In genomic region chr17:64402469-64402868, GRCh38 we compare ENCODE assay signal across 20 cellular contexts. TPM values are rescaled to one million over a fixed set of nuclear protein-coding genes. Genes with fewer than 3 reads are reported as not detected.
A peak's percentile ranks its signal among the peaks of the same experiment; 100 is the strongest.
DNase-seq lines count a peak whose midpoint lies in the region; ATAC-seq, FAIRE-seq and TF ChIP-seq lines count a peak whose summit lies in the region.
"Had no signal": no experiment of that assay in that cellular context is flagged by ENCODE, and none has a peak within 500 bp of the region (broad histone marks: within the 10 kb centered on the region; RNA-seq: fewer than 3 reads in every experiment).

No MANE protein-coding gene starts in this region.

- H3K36me3 ChIP-seq in HepG2 (replicated peaks in 1 of 2; ENCODE audit: control insufficient read depth in 1 of 2, insufficient read depth in 2 of 2, low read length in 2 of 2) (peaks cover 4 to 5% of the 10 kb centered on the region in 2 experiments; a peak in 3 of 5 replicates), right lobe of liver (no peaks in the 10 kb centered on the region), neuronal stem cell (replicated peaks in 1 of 2; ENCODE audit: control insufficient read depth in 2 of 2, insufficient read depth in 2 of 2, low read length in 2 of 2) (no peaks in the 10 kb centered on the region), colonic mucosa (no peaks in the 10 kb centered on the region)
- no peaks in the 10 kb centered on the region for H3K36me3 ChIP-seq in CD8-positive, alpha-beta memory T cell (ENCODE audit: insufficient read depth, low read length)
- H3K36me3 ChIP-seq: Peyer's patch had no signal

- no peaks in the 10 kb centered on the region for H3K9me3 ChIP-seq in HepG2 (ENCODE audit: low read length)
- no peaks in the 10 kb centered on the region for H3K9me3 ChIP-seq in right lobe of liver
- peaks cover 0 to 6% of the 10 kb centered on the region in 2 donors for H3K9me3 ChIP-seq in neuronal stem cell (replicated peaks in 1 of 2; ENCODE audit: control insufficient read depth in 2 of 2, insufficient read depth in 1 of 2, low read depth in 1 of 2, low read length in 2 of 2)
- H3K9me3 ChIP-seq in CD8-positive, alpha-beta memory T cell (ENCODE audit: low read length): no peaks in the 10 kb centered on the region
- no peaks in the 10 kb centered on the region for H3K9me3 ChIP-seq in colonic mucosa
- H3K9me3 ChIP-seq: Peyer's patch had no signal

- no peaks in the 10 kb centered on the region for H3K79me1 ChIP-seq in neuronal stem cell (ENCODE audit: low read depth, low read length)

- in situ Hi-C loops in HepG2 (cut with HindIII; ENCODE audit: extremely low pct_ligation_motif_present, low pct_unique_long_range_greater_than_20kb): no loop called here

- TF ChIP-seq CTCF in HepG2 (CRISPR knock-in tag; IDR thresholded peaks at IDR 0.05) (no peak), right lobe of liver (IDR thresholded peaks at IDR 0.05) (no peak), activated B cell treated with CpG ODN at 0.5 μM for 24 hours (IDR thresholded peaks at IDR 0.05) (no peak), colonic mucosa (IDR thresholded peaks at IDR 0.05) (no peak)

- no peak overlapping the region for H3K18ac ChIP-seq in neuronal stem cell (ENCODE audit: low read length)

- no peak overlapping the region for H3K23ac ChIP-seq in neuronal stem cell (ENCODE audit: low read depth, low read length, poor library complexity)

- no peak for FAIRE-seq in HepG2 (lab: Jason Lieb, UNC)
- FAIRE-seq in urothelium cell line (lab: Jason Lieb, UNC): no peak
- FAIRE-seq: H54, HTR-8/SVneo had no signal

- no peak overlapping the region for H2BK15ac ChIP-seq in neuronal stem cell (ENCODE audit: low read length)

- no peak overlapping the region for H2BK5ac ChIP-seq in neuronal stem cell (ENCODE audit: low read length)

- no peak overlapping the region for H3K9ac ChIP-seq in HepG2 (ENCODE audit: insufficient read depth, low read depth, low read length)
- no peak overlapping the region for H3K9ac ChIP-seq in neuronal stem cell (ENCODE audit: low read depth, low read length, poor library complexity)
- H3K9ac ChIP-seq in colonic mucosa (ENCODE audit: low read depth in 2 of 2, low read length in 2 of 2): no peak overlapping the region

- no peak for ATAC-seq in HepG2
- ATAC-seq in right lobe of liver: no peak
- ATAC-seq in activated B cell treated with CpG ODN at 0.5 μM for 24 hours (ENCODE audit: low read depth): no peak

- H3K9me3 Mint-ChIP-seq in activated B cell treated with CpG ODN at 0.5 μM for 24 hours: no peaks in the 10 kb centered on the region
- no peaks in the 10 kb centered on the region for H3K9me3 Mint-ChIP-seq in CD8-positive, alpha-beta memory T cell
- H3K9me3 Mint-ChIP-seq: IgD-negative memory B cell had no signal

- intact Hi-C loops in HepG2 (cut with micrococcal nuclease; ENCODE audit: unreplicated experiment): no loop called here
- intact Hi-C loops in right lobe of liver (cut with DNase I): no loop called here
- intact Hi-C loops in activated B cell treated with CpG ODN at 0.5 μM for 24 hours (cut with micrococcal nuclease): no loop called here
- intact Hi-C loops in colonic mucosa (cut with DNase I): no loop called here

- H3K4me1 ChIP-seq in HepG2 (ENCODE audit: insufficient read depth, low read length) (peaks cover 60% of the 10 kb centered on the region), right lobe of liver (no peaks in the 10 kb centered on the region), neuronal stem cell (ENCODE audit: control insufficient read depth in 2 of 2, insufficient read depth in 1 of 2, low read depth in 1 of 2, low read length in 2 of 2) (no peaks in the 10 kb centered on the region), colonic mucosa (no peaks in the 10 kb centered on the region)
- H3K4me1 ChIP-seq in CD8-positive, alpha-beta memory T cell (ENCODE audit: insufficient read depth, low read length): peaks cover 29% of the 10 kb centered on the region

- no peak overlapping the region for H2BK120ac ChIP-seq in neuronal stem cell (ENCODE audit: low read depth, low read length)

- H2AK5ac ChIP-seq in neuronal stem cell (ENCODE audit: low read depth, low read length): peak overlapping the region; percentile 69

- no peaks in the 10 kb centered on the region for H3K27me3 ChIP-seq in HepG2 (ENCODE audit: control insufficient read depth in 1 of 2, insufficient read depth in 2 of 2, low read length in 2 of 2)
- no peaks in the 10 kb centered on the region for H3K27me3 ChIP-seq in right lobe of liver
- no peaks in the 10 kb centered on the region for H3K27me3 ChIP-seq in neuronal stem cell (ENCODE audit: control insufficient read depth in 3 of 3, insufficient read depth in 3 of 3, low read depth in 1 of 3, low read length in 3 of 3)
- no peaks in the 10 kb centered on the region for H3K27me3 ChIP-seq in CD8-positive, alpha-beta memory T cell (ENCODE audit: insufficient read depth, low read length, poor library complexity, severe bottlenecking)
- no peaks in the 10 kb centered on the region for H3K27me3 ChIP-seq in colonic mucosa
- H3K27me3 ChIP-seq: Peyer's patch had no signal

- peaks cover 83% of the 10 kb centered on the region for H3K4me1 Mint-ChIP-seq in activated B cell treated with CpG ODN at 0.5 μM for 24 hours
- H3K4me1 Mint-ChIP-seq in CD8-positive, alpha-beta memory T cell: peaks cover 30 to 48% (median 36%) of the 10 kb centered on the region in 3 donors

- H3K4me3 Mint-ChIP-seq in activated B cell treated with CpG ODN at 0.5 μM for 24 hours: no peak overlapping the region
- no peak overlapping the region for H3K4me3 Mint-ChIP-seq in CD8-positive, alpha-beta memory T cell

- peaks cover 12% of the 10 kb centered on the region for H4K20me1 ChIP-seq in HepG2 (ENCODE audit: insufficient read depth, low read length)

- H3K14ac ChIP-seq in neuronal stem cell (ENCODE audit: low read length): no peak overlapping the region

- no peaks in the 10 kb centered on the region for H3K79me2 ChIP-seq in HepG2 (ENCODE audit: insufficient read depth, low read length)

- 81% methylated on average over 5 of the region's 5 CpGs for WGBS in HepG2 (ENCODE audit: low lambda C conversion rate)
- WGBS in right lobe of liver (ENCODE audit: insufficient coverage, low coverage, low lambda C conversion rate, missing lambda C conversion rate): 95% methylated on average over 4 of the region's 5 CpGs
- WGBS in neuronal stem cell (ENCODE audit: extremely low coverage in 2 of 2, insufficient read length in 2 of 2, insufficient replicate concordance in 1 of 2), 2 donors: no CpG with 5 or more reads among the region's 5 CpGs

- no peak overlapping the region for H2AFZ ChIP-seq in HepG2 (ENCODE audit: low read length)
- no peak overlapping the region for H2AFZ ChIP-seq in neuronal stem cell (ENCODE audit: low read length)

- H3K27me3 Mint-ChIP-seq in activated B cell treated with CpG ODN at 0.5 μM for 24 hours: no peaks in the 10 kb centered on the region
- H3K27me3 Mint-ChIP-seq in CD8-positive, alpha-beta memory T cell: no peaks in the 10 kb centered on the region
- H3K27me3 Mint-ChIP-seq: IgD-negative memory B cell had no signal

- TF ChIP-seq EP300 in HepG2 (IDR thresholded peaks at IDR 0.05; ENCODE audit: low read depth in 2 of 2, low read length in 2 of 2) (no peak), HepG2 (CRISPR knock-in tag; IDR thresholded peaks at IDR 0.05; ENCODE audit: borderline replicate concordance) (no peak)

- DNase-seq in HepG2 (ENCODE audit: low spot score) (peak; percentile 52), right lobe of liver (no peak), activated B cell treated with CpG ODN at 0.5 μM for 24 hours (no peak), neuronal stem cell (ENCODE audit: low spot score) (no peak), urothelium cell line (ENCODE audit: low spot score) (no peak), colonic mucosa (no peak)
- DNase-seq in CD8-positive, alpha-beta memory T cell: no peak
- DNase-seq: C1 segment of cervical spinal cord, DMS79 treated with DMSO at 0.1 percent for 48 hours, Karpas-422, NCI-H1436, NCI-H2029, NCI-H2171, NCI-H526 had no signal

- TF ChIP-seq POLR2A in HepG2 (IDR thresholded peaks at IDR 0.05; ENCODE audit: insufficient read depth in 1 of 2, low read depth in 2 of 2, low read length in 2 of 2) (peak in 1 of 2 experiments; percentile 27; a peak in 1 of 4 replicates), right lobe of liver (IDR thresholded peaks at IDR 0.05) (no peak)

- peak overlapping the region; percentile 90 for H3K27ac Mint-ChIP-seq in activated B cell treated with CpG ODN at 0.5 μM for 24 hours
- peak overlapping the region in 2 of 8 donors; percentile 43 to 65 for H3K27ac Mint-ChIP-seq in CD8-positive, alpha-beta memory T cell

- no TSS peak for BruUV-seq in HepG2 (replicated peaks; lab: Mats Ljungman, UMichigan)

- H3K4ac ChIP-seq in neuronal stem cell (ENCODE audit: low read length): no peak overlapping the region

- no peak overlapping the region for H4K91ac ChIP-seq in neuronal stem cell (ENCODE audit: low read depth, low read length, poor library complexity)

- H2BK12ac ChIP-seq in neuronal stem cell (ENCODE audit: low read length): no peak overlapping the region

- POLR2A ChIA-PET in HepG2 (lab: Yijun Ruan, JAX): interaction anchor here (1.3 to 1.4 kb wide), 2 partner anchors 15 to 33 kb away, joined by 4 to 5 read pairs; no protein-coding TSS in a partner anchor
- POLR2A ChIA-PET in activated B cell treated with CpG ODN at 0.5 μM for 24 hours (lab: Charles Lee): interaction anchor here (0.6 to 3.2 kb wide), 4 partner anchors 10 to 185 kb away, joined by 3 to 23 read pairs (median 4); no protein-coding TSS in a partner anchor
- POLR2A ChIA-PET in CD8-positive, alpha-beta memory T cell (lab: Charles Lee): interaction anchor here (0.6 kb wide), 1 partner anchor 11 kb away, joined by 3 read pairs; the partner anchor contains the start of gene PECAM1

- no peak overlapping the region for H3K27ac ChIP-seq in HepG2 (ENCODE audit: extremely low read length, insufficient read depth, low read length)
- no peak overlapping the region for H3K27ac ChIP-seq in right lobe of liver
- no peak overlapping the region for H3K27ac ChIP-seq in neuronal stem cell (replicated peaks; ENCODE audit: low read length)
- H3K27ac ChIP-seq in CD8-positive, alpha-beta memory T cell (ENCODE audit: low read depth, low read length): no peak overlapping the region
- no peak overlapping the region for H3K27ac ChIP-seq in colonic mucosa
- H3K27ac ChIP-seq: Peyer's patch, SK-N-MC had no signal

- peaks cover 6% of the 10 kb centered on the region for H3K36me3 Mint-ChIP-seq in activated B cell treated with CpG ODN at 0.5 μM for 24 hours (ENCODE audit: low read depth)
- H3K36me3 Mint-ChIP-seq in CD8-positive, alpha-beta memory T cell: peaks cover 0 to 3% (median 0%) of the 10 kb centered on the region in 3 donors

- CTCF ChIA-PET in HepG2 (lab: Yijun Ruan, JAX; ENCODE audit: low intra/inter-chr PET ratio, low total read pairs): no interaction called here
- CTCF ChIA-PET in activated B cell treated with CpG ODN at 0.5 μM for 24 hours (lab: Charles Lee): interaction anchor here (1.0 to 1.9 kb wide), 2 partner anchors 9 to 18 kb away, joined by 3 to 6 read pairs; no protein-coding TSS in a partner anchor
- CTCF ChIA-PET in CD8-positive, alpha-beta memory T cell (lab: Charles Lee): interaction anchor here (1.6 kb wide), 1 partner anchor 81 kb away, joined by 4 read pairs; no protein-coding TSS in a partner anchor

- no peak for TF ChIP-seq RAD21 in HepG2 (CRISPR knock-in tag; IDR thresholded peaks at IDR 0.05)

- H3K4me2 ChIP-seq in HepG2 (ENCODE audit: low read depth, low read length) (no peak overlapping the region), neuronal stem cell (ENCODE audit: insufficient read depth, low read length, poor library complexity, severe bottlenecking) (no peak overlapping the region)

- H3K4me3 ChIP-seq in HepG2 (replicated peaks in 1 of 3; ENCODE audit: insufficient read depth in 1 of 3, low read depth in 2 of 3, low read length in 3 of 3) (no peak overlapping the region), right lobe of liver (no peak overlapping the region), neuronal stem cell (ENCODE audit: low read length in 2 of 2) (no peak overlapping the region), colonic mucosa (no peak overlapping the region)
- H3K4me3 ChIP-seq in CD8-positive, alpha-beta memory T cell (ENCODE audit: low read length): no peak overlapping the region
- H3K4me3 ChIP-seq: Peyer's patch, SK-N-MC had no signal

- no peak overlapping the region for H4K8ac ChIP-seq in neuronal stem cell (ENCODE audit: low read depth, low read length)

RNA-seq across cellular contexts. Expression of gene PECAM1, which starts 11.8 kb away (rescaled TPM):
- total RNA-seq in HepG2 (2016; rRNA removed; fragmentation: Illumina TruSeq; extraction: Trizol) (0.24 and 0.90 TPM in 2 replicates), right lobe of liver (10 to 100 TPM; 15.9 to 32.9 (median 19.1) TPM), activated B cell treated with CpG ODN at 0.5 μM for 24 hours (17.7 TPM in 2 replicates), colonic mucosa (10 to 100 TPM; 17.5 to 48.8 TPM)
- total RNA-seq in HepG2 (2016; cell fraction: cytosol; rRNA removed; fragmentation: Illumina TruSeq; extraction: Trizol; ENCODE audit: low read depth): 0.20 and 0.35 TPM in 2 replicates
- 0.76 and 0.86 TPM in 2 replicates for total RNA-seq in HepG2 (2016; cell fraction: insoluble cytoplasmic fraction; rRNA removed; fragmentation: Illumina TruSeq; extraction: Trizol)
- total RNA-seq in HepG2 (2016; cell fraction: membrane; rRNA removed; fragmentation: Illumina TruSeq; extraction: Trizol): 0.17 and 0.31 TPM in 2 replicates
- 0.34 and 1.1 TPM in 2 replicates for total RNA-seq in HepG2 (2016; cell fraction: nucleus; rRNA removed; fragmentation: Illumina TruSeq; extraction: Trizol)
- polyA plus RNA-seq in HepG2 (2011; rRNA removed): 2.5 and 4.1 TPM in 2 replicates
- 2.7 and 2.9 TPM in 2 replicates for polyA plus RNA-seq in HepG2 (2011; cell fraction: cytosol; rRNA removed)
- polyA plus RNA-seq in HepG2 (2011; cell fraction: nucleus; rRNA removed): 0.26 and 1.3 TPM in 2 replicates
- polyA plus RNA-seq in HepG2 (2012): 1.8 and 2.5 TPM in 2 replicates
- polyA plus RNA-seq in HepG2 (2016; cell fraction: cytosol; fragmentation: Illumina TruSeq; extraction: Trizol; ENCODE audit: low read depth): 0.02 and 0.08 TPM in 2 replicates
- 0.19 and 0.47 TPM in 2 replicates for polyA plus RNA-seq in HepG2 (2016; cell fraction: insoluble cytoplasmic fraction; fragmentation: Illumina TruSeq; extraction: Trizol; ENCODE audit: low read depth)
- 0.17 and 0.31 TPM in 2 replicates for polyA plus RNA-seq in HepG2 (2016; cell fraction: membrane; fragmentation: Illumina TruSeq; extraction: Trizol; ENCODE audit: low read depth)
- 0.15 and 0.64 TPM in 2 replicates for polyA plus RNA-seq in HepG2 (2016; cell fraction: nucleus; fragmentation: Illumina TruSeq; extraction: Trizol; ENCODE audit: insufficient read depth, low read depth)
- polyA minus RNA-seq in HepG2 (2011; rRNA and poly(A)+ RNA removed; ENCODE audit: low replicate concordance): 0.70 and 13.4 TPM in 2 replicates
- polyA minus RNA-seq in HepG2 (2011; cell fraction: cytosol; rRNA and poly(A)+ RNA removed): 3.4 and 6.4 TPM in 2 replicates
- polyA minus RNA-seq in HepG2 (2011; cell fraction: nucleus; rRNA and poly(A)+ RNA removed): 0.77 and 1.4 TPM in 2 replicates
- 0.03 TPM for polyA plus RNA-seq in neuronal stem cell (2013, experiment 1 of 2)
- polyA plus RNA-seq in neuronal stem cell (2013, experiment 2 of 2): 0.03 TPM
- total RNA-seq in CD8-positive, alpha-beta memory T cell: 10 to 100 TPM; 42.7 to 45.7 TPM
- 130 TPM for polyA plus RNA-seq in CD8-positive, alpha-beta memory T cell

RNA-seq across cellular contexts. Expression of gene MILR1, which starts 46.4 kb away (rescaled TPM):
- total RNA-seq in HepG2 (2016; rRNA removed; fragmentation: Illumina TruSeq; extraction: Trizol) (0.27 TPM in 1 of 2 replicates, not detected in the other), right lobe of liver (1 to 10 TPM in 4 of 6 experiments, under 1 TPM in 2; 0.57 to 3.0 (median 1.9) TPM), activated B cell treated with CpG ODN at 0.5 μM for 24 hours (13.5 and 13.9 TPM in 2 replicates), colonic mucosa (1 to 10 TPM; 2.0 to 5.3 TPM)
- not detected in 2 replicates for total RNA-seq in HepG2 (2016; cell fraction: cytosol; rRNA removed; fragmentation: Illumina TruSeq; extraction: Trizol; ENCODE audit: low read depth)
- not detected in 2 replicates for total RNA-seq in HepG2 (2016; cell fraction: insoluble cytoplasmic fraction; rRNA removed; fragmentation: Illumina TruSeq; extraction: Trizol)
- not detected in 2 replicates for total RNA-seq in HepG2 (2016; cell fraction: membrane; rRNA removed; fragmentation: Illumina TruSeq; extraction: Trizol)
- total RNA-seq in HepG2 (2016; cell fraction: nucleus; rRNA removed; fragmentation: Illumina TruSeq; extraction: Trizol): not detected in 2 replicates
- polyA plus RNA-seq in HepG2 (2011; rRNA removed): 0.98 and 1.7 TPM in 2 replicates
- 0.47 and 0.75 TPM in 2 replicates for polyA plus RNA-seq in HepG2 (2011; cell fraction: cytosol; rRNA removed)
- polyA plus RNA-seq in HepG2 (2011; cell fraction: nucleus; rRNA removed): 0.80 and 1.5 TPM in 2 replicates
- 0.57 TPM in 1 of 2 replicates, not detected in the other for polyA plus RNA-seq in HepG2 (2012)
- polyA plus RNA-seq in HepG2 (2016; cell fraction: cytosol; fragmentation: Illumina TruSeq; extraction: Trizol; ENCODE audit: low read depth): not detected in 2 replicates
- polyA plus RNA-seq in HepG2 (2016; cell fraction: insoluble cytoplasmic fraction; fragmentation: Illumina TruSeq; extraction: Trizol; ENCODE audit: low read depth): not detected in 2 replicates
- polyA plus RNA-seq in HepG2 (2016; cell fraction: membrane; fragmentation: Illumina TruSeq; extraction: Trizol; ENCODE audit: low read depth): 0.34 TPM in 1 of 2 replicates, not detected in the other
- polyA plus RNA-seq in HepG2 (2016; cell fraction: nucleus; fragmentation: Illumina TruSeq; extraction: Trizol; ENCODE audit: insufficient read depth, low read depth): 0.64 TPM in 1 of 2 replicates, not detected in the other
- polyA minus RNA-seq in HepG2 (2011; rRNA and poly(A)+ RNA removed; ENCODE audit: low replicate concordance): 0.72 TPM in 1 of 2 replicates, not detected in the other
- polyA minus RNA-seq in HepG2 (2011; cell fraction: cytosol; rRNA and poly(A)+ RNA removed): not detected in 2 replicates
- 1.2 and 2.5 TPM in 2 replicates for polyA minus RNA-seq in HepG2 (2011; cell fraction: nucleus; rRNA and poly(A)+ RNA removed)
- not detected for polyA plus RNA-seq in neuronal stem cell (2013, experiment 1 of 2)
- not detected for polyA plus RNA-seq in neuronal stem cell (2013, experiment 2 of 2)
- under 1 TPM; 0.66 to 0.69 TPM for total RNA-seq in CD8-positive, alpha-beta memory T cell
- not detected for polyA plus RNA-seq in CD8-positive, alpha-beta memory T cell
- total RNA-seq: A673 had no signal
